In genomic region chr19:52786078-52786463, GRCh38 we compare ENCODE assay signal across 8 cellular contexts. TPM values are rescaled to one million over a fixed set of nuclear protein-coding genes. Genes with fewer than 3 reads are reported as not detected.
DNase-seq lines count a peak whose midpoint lies in the region; ATAC-seq and TF ChIP-seq lines count a peak whose summit lies in the region.

No MANE protein-coding gene starts in this region.

- peaks cover 2% of the 10 kb centered on the region for H3K9me3 ChIP-seq in RWPE2 (ENCODE audit: severe bottlenecking)

- H3K4me3 ChIP-seq in RWPE2 (ENCODE audit: severe bottlenecking): peak overlapping the region; percentile 39

- H3K4me1 ChIP-seq in RWPE2 (ENCODE audit: insufficient read depth, poor library complexity, severe bottlenecking): no peaks in the 10 kb centered on the region

- H3K4me1 Mint-ChIP-seq in nephron: peaks cover 16% of the 10 kb centered on the region

- no peaks in the 10 kb centered on the region for H3K27me3 ChIP-seq in RWPE2 (ENCODE audit: insufficient read depth, poor library complexity, severe bottlenecking)

- in situ Hi-C loops in GM13977 (cut with MboI; ENCODE audit: low pct_unique_long_range_greater_than_20kb, low sequenced_read_pairs, unreplicated experiment): no loop called here

- ATAC-seq in HG02798 (IDR thresholded peaks at IDR 0.05; ENCODE audit: poor library complexity, unreplicated experiment) (peak; percentile 16), RWPE2 (ENCODE audit: low read depth) (peak; percentile 41), esophagus mucosa (peak; percentile 41), HG02970 (IDR thresholded peaks at IDR 0.05; ENCODE audit: low FRiP score, unreplicated experiment) (no peak)

- DNase-seq in GM13977 (ENCODE audit: low spot score): peak; percentile 7
- peak; percentile 63 for DNase-seq in RWPE2 (ENCODE audit: low spot score)
- no peak for DNase-seq in dedifferentiated amniotic fluid mesenchymal stem cell (ENCODE audit: extremely low spot score)
- DNase-seq in NK-92 treated with Interleukin-12 subunit alpha and Interleukin-12 subunit beta, amount 100 ng/mL, for 24 hours (lab: John Stamatoyannopoulos, UW): no peak

- H3K27ac ChIP-seq in RWPE2 (ENCODE audit: poor library complexity, severe bottlenecking): no peak overlapping the region

- peak overlapping the region in 1 of 3 experiments; percentile 82 for H3K27ac Mint-ChIP-seq in nephron

- peaks cover 39% of the 10 kb centered on the region for H3K27me3 Mint-ChIP-seq in nephron (ENCODE audit: low read depth)

- no peaks in the 10 kb centered on the region for H3K9me3 Mint-ChIP-seq in nephron

- H3K36me3 ChIP-seq in RWPE2 (ENCODE audit: low read depth): no peaks in the 10 kb centered on the region

- no peak for TF ChIP-seq CTCF in GM13977 (IDR thresholded peaks at IDR 0.05; ENCODE audit: extremely low read depth, insufficient read depth, missing control alignments)
- TF ChIP-seq CTCF in RWPE2 (IDR thresholded peaks at IDR 0.05; ENCODE audit: poor library complexity, severe bottlenecking): no peak
- TF ChIP-seq CTCF in nephron (IDR thresholded peaks at IDR 0.05; ENCODE audit: unreplicated experiment in 3 of 3): no peak

- peaks cover 4% of the 10 kb centered on the region for H3K36me3 Mint-ChIP-seq in nephron (ENCODE audit: low read depth)

- H3K4me3 Mint-ChIP-seq in nephron: peak overlapping the region; percentile 90 to 96 (median 92)

RNA-seq across cellular contexts. Expression of gene ZNF600, which starts 0.5 kb away (rescaled TPM):
- 6.1 TPM for total RNA-seq in esophagus mucosa

RNA-seq across cellular contexts. Expression of gene ZNF28, which starts 35.4 kb away (rescaled TPM):
- total RNA-seq in esophagus mucosa: 10.2 TPM

RNA-seq across cellular contexts. Expression of gene ZNF611, which starts 51.2 kb away (rescaled TPM):
- total RNA-seq in esophagus mucosa: 6.9 TPM

Comparison
In these comparisons a context has a peak if more than half of its experiments do, and no peak if none do; other contexts are left out.
1. DNase-seq: peak in GM13977 (single experiment) and RWPE2 (single experiment); none in dedifferentiated amniotic fluid mesenchymal stem cell (single experiment) and NK-92 treated with Interleukin-12 subunit alpha and Interleukin-12 subunit beta, amount 100 ng/mL, for 24 hours (single experiment).